Comparison of ENCODE assay signal across 32 cellular contexts in the genomic region with DNA sequence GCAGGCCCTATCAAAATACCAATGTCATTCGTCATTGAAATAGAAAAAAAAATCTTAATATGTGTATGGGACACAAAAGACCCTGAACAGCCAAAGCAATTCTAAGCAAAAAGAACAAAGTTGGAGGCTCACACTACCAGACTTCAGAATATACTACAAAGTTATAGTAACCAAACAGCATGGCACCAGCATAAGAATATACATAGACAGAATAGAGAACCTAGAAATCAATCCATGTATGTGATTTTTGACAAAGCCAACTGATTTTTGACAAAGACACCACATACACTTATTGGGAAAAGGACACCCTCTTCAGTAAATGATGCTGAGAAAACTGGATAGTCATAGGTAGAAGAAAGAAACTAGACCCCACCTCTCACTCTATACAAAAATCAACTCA.
A peak's percentile ranks its signal among the peaks of the same experiment; 100 is the strongest.
DNase-seq lines count a peak whose midpoint lies in the region; ATAC-seq, FAIRE-seq and TF ChIP-seq lines count a peak whose summit lies in the region.
"Had no signal": no experiment of that assay in that cellular context is flagged by ENCODE, and none has a peak within 500 bp of the region (broad histone marks: within the 10 kb centered on the region; RNA-seq: fewer than 3 reads in every experiment).

No MANE protein-coding gene starts in this region.

- no peak overlapping the region for H2AFZ ChIP-seq in K562 (ENCODE audit: low read depth, low read length)

- TF ChIP-seq POLR2A in K562 (conservative IDR thresholded peaks at IDR 0.05) = no peak

- H3K27me3 ChIP-seq in K562 (ENCODE audit: control insufficient read depth in 2 of 2, insufficient read depth in 2 of 2, low read length in 2 of 2) = no peaks in the 10 kb centered on the region
- no peaks in the 10 kb centered on the region for H3K27me3 ChIP-seq in SJCRH30
- H3K27me3 ChIP-seq: BE2C; BLaER1; BLaER1 treated with 17β-estradiol and CSF1 and Interleukin-3, amounts not matched to agents 10 nM and 100 nM had no signal

- DNase-seq in GM18507 (ENCODE audit: extremely low spot score, insufficient read length, low read depth) (no peak), K562 (ENCODE audit: extremely low read depth in 1 of 4, low spot score in 3 of 4) (no peak), SJCRH30 (no peak), DMS114 treated with DMSO at 0.1 percent for 48 hours (lab: John Stamatoyannopoulos, UW; ENCODE audit: unreplicated experiment) (no peak), DMS 273 treated with DMSO at 0.1 percent for 48 hours (lab: John Stamatoyannopoulos, UW) (no peak)
- DNase-seq: 8988T; ACHN; AML-193; BE2C; C1 segment of cervical spinal cord; Caco-2; Calu3; CD4-positive, alpha-beta memory T cell; CD4-positive, alpha-beta T cell; CD4-positive, CD25-positive, alpha-beta regulatory T cell; CD8-positive, alpha-beta memory T cell; CD8-positive, alpha-beta T cell; COR-L47; DMS153; DMS53; DMS79; DMS79 treated with DMSO at 0.1 percent for 48 hours; DND-41; EL had no signal

- H3K4me2 ChIP-seq in K562 (ENCODE audit: insufficient read depth, low read length) = no peak overlapping the region
- H3K4me2 ChIP-seq: A549, BLaER1 had no signal

- TF ChIP-seq RAD21 in K562 (CRISPR knock-in tag; conservative IDR thresholded peaks at IDR 0.05 in 1 of 2, IDR thresholded peaks at IDR 0.05 in 1 of 2) = no peak

- H3K27ac ChIP-seq in HEK293 (ENCODE audit: extremely low read depth, low read depth, low read length) (no peak overlapping the region), K562 (ENCODE audit: extremely low read depth, low read depth, low read length) (no peak overlapping the region), SJCRH30 (no peak overlapping the region)
- H3K27ac ChIP-seq: 22Rv1, A549, BLaER1, C4-2B had no signal

- FAIRE-seq in GM18507 (lab: Jason Lieb, UNC) (peak; percentile 29), K562 (lab: Jason Lieb, UNC) (no peak)
- FAIRE-seq: A204.1, A549, D721Med had no signal

- POLR2A ChIA-PET in HEK293 (lab: Yijun Ruan, JAX) = no interaction called here
- POLR2A ChIA-PET in K562 (lab: Yijun Ruan, JAX) = interaction anchor here (0.6 to 1.1 kb wide), 2 partner anchors 10 to 845 kb away, joined by 3 to 4 read pairs; no protein-coding TSS in a partner anchor

- CTCF ChIA-PET in HEK293 (lab: Yijun Ruan, JAX) (no interaction called here), K562 (lab: Yijun Ruan, JAX; ENCODE audit: low intra/inter-chr PET ratio) (no interaction called here)

- 0% methylated on average over 1 of the region's 1 CpG for WGBS in K562 (ENCODE audit: insufficient coverage, low coverage, missing lambda C conversion rate)

- H3K79me2 ChIP-seq in K562 (ENCODE audit: control insufficient read depth, insufficient read depth, low read length) = no peaks in the 10 kb centered on the region

- H3K9me3 ChIP-seq in HEK293 (ENCODE audit: control insufficient read depth, insufficient read depth, low read depth, low read length) = no peaks in the 10 kb centered on the region
- no peaks in the 10 kb centered on the region for H3K9me3 ChIP-seq in K562 (replicated peaks; ENCODE audit: control insufficient read depth, insufficient read depth, low read depth, low read length)
- no peaks in the 10 kb centered on the region for H3K9me3 ChIP-seq in SJCRH30 (replicated peaks)
- H3K9me3 ChIP-seq: BE2C had no signal

- BruUV-seq in K562 (replicated peaks; lab: Mats Ljungman, UMichigan) = no TSS peak

- H3K9ac ChIP-seq in K562 (ENCODE audit: insufficient read depth in 1 of 2, low read depth in 2 of 2, low read length in 2 of 2) = no peak overlapping the region
- H3K9ac ChIP-seq: BLaER1; BLaER1 treated with 17β-estradiol and CSF1 and Interleukin-3, amounts not matched to agents 10 nM and 100 nM had no signal

- intact Hi-C loops in K562 (cut with micrococcal nuclease) = no loop called here

- H3K9me1 ChIP-seq in K562 (ENCODE audit: control insufficient read depth, insufficient read depth, low read length) = no peaks in the 10 kb centered on the region

- H4K20me1 ChIP-seq in K562 (replicated peaks; ENCODE audit: control insufficient read depth, insufficient read depth, low read length) = no peaks in the 10 kb centered on the region
- H4K20me1 ChIP-seq: BLaER1; BLaER1 treated with 17β-estradiol and CSF1 and Interleukin-3, amounts not matched to agents 10 nM and 100 nM had no signal

- TF ChIP-seq CTCF in HEK293 (tag by site-specific recombination; IDR thresholded peaks at IDR 0.05) = no peak
- no peak for TF ChIP-seq CTCF in K562 (IDR thresholded peaks at IDR 0.05 in 2 of 3, conservative IDR thresholded peaks at IDR 0.05 in 1 of 3; ENCODE audit: insufficient read depth in 2 of 3, low read depth in 1 of 3, low read length in 3 of 3)

- ATAC-seq in K562 = no peak
- ATAC-seq: A549; CD8-positive, alpha-beta T cell had no signal

- H3K4me3 ChIP-seq in HEK293 (ENCODE audit: low read depth, low read length) (no peak overlapping the region), K562 (no peak overlapping the region), SJCRH30 (no peak overlapping the region)
- H3K4me3 ChIP-seq: A549; BLaER1; BLaER1 treated with 17β-estradiol and CSF1 and Interleukin-3, amounts not matched to agents 10 nM and 100 nM had no signal

- peaks cover 0 to 4% of the 10 kb centered on the region in 2 experiments; a peak in 2 of 3 replicates for H3K36me3 ChIP-seq in HEK293 (ENCODE audit: control insufficient read depth in 2 of 2, insufficient read depth in 1 of 2, low read length in 2 of 2)
- no peaks in the 10 kb centered on the region for H3K36me3 ChIP-seq in K562 (ENCODE audit: control insufficient read depth, insufficient read depth, low read length)
- H3K36me3 ChIP-seq in SJCRH30 = peaks cover 9% of the 10 kb centered on the region; the same call in 1 of the 2 replicates

- in situ Hi-C loops in K562 (cut with MboI) = no loop called here

- no peak for TF ChIP-seq EP300 in K562 (IDR thresholded peaks at IDR 0.05; ENCODE audit: low read length)

- H3K4me1 ChIP-seq in HEK293 (ENCODE audit: control insufficient read depth, insufficient read depth, low read length) (no peaks in the 10 kb centered on the region), K562 (replicated peaks in 1 of 2; ENCODE audit: control insufficient read depth in 2 of 2, insufficient read depth in 2 of 2, low read length in 2 of 2) (no peaks in the 10 kb centered on the region), SJCRH30 (no peaks in the 10 kb centered on the region)
- H3K4me1 ChIP-seq: A549, BE2C, Caco-2 had no signal

TF ChIP-seq in HEK293, 187 proteins besides CTCF, POLR2A, EP300 and RAD21:
- no peak for TF ChIP-seq ZNF707 (tag by site-specific recombination; IDR thresholded peaks at IDR 0.05)
- no peak for TF ChIP-seq ZNF776 (tag by site-specific recombination; IDR thresholded peaks at IDR 0.05; ENCODE audit: borderline replicate concordance)
- TF ChIP-seq, protein P1, sequence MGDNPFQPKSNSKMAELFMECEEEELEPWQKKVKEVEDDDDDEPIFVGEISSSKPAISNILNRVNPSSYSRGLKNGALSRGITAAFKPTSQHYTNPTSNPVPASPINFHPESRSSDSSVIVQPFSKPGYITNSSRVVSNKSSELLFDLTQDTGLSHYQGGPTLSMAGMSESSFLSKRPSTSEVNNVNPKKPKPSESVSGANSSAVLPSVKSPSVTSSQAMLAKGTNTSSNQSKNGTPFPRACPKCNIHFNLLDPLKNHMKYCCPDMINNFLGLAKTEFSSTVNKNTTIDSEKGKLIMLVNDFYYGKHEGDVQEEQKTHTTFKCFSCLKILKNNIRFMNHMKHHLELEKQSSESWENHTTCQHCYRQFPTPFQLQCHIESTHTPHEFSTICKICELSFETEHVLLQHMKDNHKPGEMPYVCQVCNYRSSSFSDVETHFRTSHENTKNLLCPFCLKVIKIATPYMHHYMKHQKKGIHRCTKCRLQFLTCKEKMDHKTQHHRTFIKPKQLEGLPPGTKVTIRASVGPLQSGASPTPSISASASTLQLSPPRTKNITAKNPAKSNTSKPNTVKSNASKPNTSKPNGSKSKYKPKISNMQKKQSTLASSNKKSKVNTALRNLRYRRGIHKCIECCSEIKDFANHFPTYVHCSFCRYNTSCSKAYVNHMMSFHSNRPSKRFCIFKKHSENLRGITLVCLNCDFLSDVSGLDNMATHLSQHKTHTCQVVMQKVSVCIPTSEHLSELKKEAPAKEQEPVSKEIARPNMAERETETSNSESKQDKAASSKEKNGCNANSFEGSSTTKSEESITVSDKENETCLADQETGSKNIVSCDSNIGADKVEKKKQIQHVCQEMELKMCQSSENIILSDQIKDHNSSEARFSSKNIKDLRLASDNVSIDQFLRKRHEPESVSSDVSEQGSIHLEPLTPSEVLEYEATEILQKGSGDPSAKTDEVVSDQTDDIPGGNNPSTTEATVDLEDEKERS (tag by site-specific recombination; IDR thresholded peaks at IDR 0.05) = peak; percentile 70; the same call in 1 of the 2 replicates

TF ChIP-seq in K562, 482 proteins besides CTCF, POLR2A, EP300 and RAD21:
- TF ChIP-seq HDGF (IDR thresholded peaks at IDR 0.05) = no peak
- peak; percentile 69 for TF ChIP-seq RBM25 (IDR thresholded peaks at IDR 0.05; ENCODE audit: low read depth, low read length, severe bottlenecking)
